16 cellular contexts compared by ENCODE assay signal in genomic region chr7:157553256-157553655, GRCh38.
"Had no signal": no experiment of that assay in that cellular context is flagged by ENCODE, and none has a peak within 500 bp of the region (broad histone marks: within the 10 kb centered on the region; RNA-seq: fewer than 3 reads in every experiment).

No MANE protein-coding gene starts in this region.

- H3K27ac ChIP-seq: brain microvascular endothelial cell, coronary artery, gastrocnemius medialis, heart left ventricle, lower lobe of right lung, pancreas, SJCRH30 had no signal

- H3K27me3 ChIP-seq: brain microvascular endothelial cell, heart left ventricle, pancreas, SJCRH30 had no signal

- H3K36me3 ChIP-seq: brain microvascular endothelial cell, gastrocnemius medialis, SJCRH30 had no signal

- H3K36me3 Mint-ChIP-seq: activated CD8-positive, alpha-beta memory T cell treated with anti-CD3 and anti-CD28 coated beads, Interleukin-2, amount 10 ng/mL, durations not matched to agents 7 days and 5 days had no signal

- H3K4me3 Mint-ChIP-seq: activated CD8-positive, alpha-beta memory T cell treated with anti-CD3 and anti-CD28 coated beads, Interleukin-2, amount 10 ng/mL, durations not matched to agents 7 days and 5 days; activated naive CD4-positive, alpha-beta T cell treated with anti-CD3 and anti-CD28 coated beads for 36 hours; activated T-helper 17 cell treated with anti-CD3 and anti-CD28 coated beads, Interleukin-2, amount 50 U/mL, for 72 hours; central memory CD8-positive, alpha-beta T cell; stimulated activated naive B cell treated with anti-CD40 and anti-IgM and Interleukin-4, amounts not matched to agents 10 μg/mL and 1 μg/mL and 100 μg/mL, for 72 hours had no signal

- H3K27ac Mint-ChIP-seq: activated CD8-positive, alpha-beta memory T cell treated with anti-CD3 and anti-CD28 coated beads, Interleukin-2, amount 10 ng/mL, durations not matched to agents 7 days and 5 days; activated naive CD4-positive, alpha-beta T cell treated with anti-CD3 and anti-CD28 coated beads for 36 hours; activated T-helper 17 cell treated with anti-CD3 and anti-CD28 coated beads, Interleukin-2, amount 50 U/mL, for 72 hours; stimulated activated naive B cell treated with anti-CD40 and anti-IgM and Interleukin-4, amounts not matched to agents 10 μg/mL and 1 μg/mL and 100 μg/mL, for 72 hours had no signal

- ATAC-seq: activated CD8-positive, alpha-beta memory T cell treated with anti-CD3 and anti-CD28 coated beads, Interleukin-2, amount 10 ng/mL, durations not matched to agents 7 days and 5 days; activated T-helper 17 cell treated with anti-CD3 and anti-CD28 coated beads, Interleukin-2, amount 50 U/mL, for 72 hours; gastrocnemius medialis; heart left ventricle; left colon; lower lobe of right lung; pancreas; stimulated activated naive B cell treated with anti-CD40 and anti-IgM and Interleukin-4, amounts not matched to agents 10 μg/mL and 1 μg/mL and 100 μg/mL, for 72 hours had no signal

- H3K4me3 ChIP-seq: coronary artery, gastrocnemius medialis, heart left ventricle, lower lobe of right lung, pancreas, SJCRH30 had no signal

- H3K9me3 ChIP-seq: gastrocnemius medialis, heart left ventricle, lower lobe of right lung, pancreas, SJCRH30 had no signal

- H3K9me3 Mint-ChIP-seq: activated naive CD4-positive, alpha-beta T cell treated with anti-CD3 and anti-CD28 coated beads for 36 hours; activated T-helper 17 cell treated with anti-CD3 and anti-CD28 coated beads, Interleukin-2, amount 50 U/mL, for 72 hours; central memory CD8-positive, alpha-beta T cell; stimulated activated naive B cell treated with anti-CD40 and anti-IgM and Interleukin-4, amounts not matched to agents 10 μg/mL and 1 μg/mL and 100 μg/mL, for 72 hours had no signal

- H3K4me1 ChIP-seq: gastrocnemius medialis, heart left ventricle, lower lobe of right lung, pancreas, SJCRH30 had no signal

- DNase-seq: activated CD4-positive, alpha-beta T cell treated with anti-CD3 and anti-CD28 coated beads, Interleukin-2, amount 50 U/mL, for 48 hours; activated CD8-positive, alpha-beta memory T cell treated with anti-CD3 and anti-CD28 coated beads, Interleukin-2, amount 10 ng/mL, durations not matched to agents 7 days and 5 days; activated naive CD4-positive, alpha-beta T cell treated with anti-CD3 and anti-CD28 coated beads for 36 hours; brain microvascular endothelial cell; gastrocnemius medialis; left colon; lower lobe of right lung; midbrain; SJCRH30; stimulated activated naive B cell treated with anti-CD40 and anti-IgM and Interleukin-4, amounts not matched to agents 10 μg/mL and 1 μg/mL and 100 μg/mL, for 72 hours; T1000 had no signal

- H3K27me3 Mint-ChIP-seq: activated CD8-positive, alpha-beta memory T cell treated with anti-CD3 and anti-CD28 coated beads, Interleukin-2, amount 10 ng/mL, durations not matched to agents 7 days and 5 days; activated T-helper 17 cell treated with anti-CD3 and anti-CD28 coated beads, Interleukin-2, amount 50 U/mL, for 72 hours; central memory CD8-positive, alpha-beta T cell had no signal

- H3K4me1 Mint-ChIP-seq: activated CD8-positive, alpha-beta memory T cell treated with anti-CD3 and anti-CD28 coated beads, Interleukin-2, amount 10 ng/mL, durations not matched to agents 7 days and 5 days; activated T-helper 17 cell treated with anti-CD3 and anti-CD28 coated beads, Interleukin-2, amount 50 U/mL, for 72 hours; central memory CD8-positive, alpha-beta T cell; stimulated activated naive B cell treated with anti-CD40 and anti-IgM and Interleukin-4, amounts not matched to agents 10 μg/mL and 1 μg/mL and 100 μg/mL, for 72 hours had no signal
